ENCODE assay signal across 8 cellular contexts in genomic region chr6:30597315-30598144, GRCh38. TPM values are rescaled to one million over a fixed set of nuclear protein-coding genes. Genes with fewer than 3 reads are reported as not detected.
DNase-seq lines count a peak whose midpoint lies in the region; ATAC-seq and TF ChIP-seq lines count a peak whose summit lies in the region.
"Not testable (repeated sequence)": the region's sequence is repeated elsewhere in the genome, so short reads cannot be mapped to it uniquely, and the experiment has no call there.

No MANE protein-coding gene starts in this region.

- peak; percentile 75 for TF ChIP-seq CTCF in AG09319 (IDR thresholded peaks at IDR 0.05; ENCODE audit: low read depth, low read length)
- peak; percentile 80 for TF ChIP-seq CTCF in MM.1S (IDR thresholded peaks at IDR 0.05; ENCODE audit: low read length)
- TF ChIP-seq CTCF in right lobe of liver (IDR thresholded peaks at IDR 0.05): peak; percentile 74 to 88 (median 78)

- not testable (repeated sequence) for H2AFZ ChIP-seq in MM.1S (ENCODE audit: low read length)

- H3K9me3 Mint-ChIP-seq in effector memory CD8-positive, alpha-beta T cell: not testable (repeated sequence)

- H3K36me3 Mint-ChIP-seq in effector memory CD8-positive, alpha-beta T cell (ENCODE audit: insufficient read depth): peaks cover 50% of the 10 kb centered on the region

- peaks cover 51% of the 10 kb centered on the region for H3F3A ChIP-seq in MM.1S (ENCODE audit: insufficient read depth, low read length)

- not testable (repeated sequence) for H3K4me3 Mint-ChIP-seq in effector memory CD8-positive, alpha-beta T cell

- not testable (repeated sequence) for H3K9me3 ChIP-seq in MM.1S (replicated peaks; ENCODE audit: insufficient read depth, low read length); right lobe of liver

- H3K4me1 ChIP-seq in MM.1S (ENCODE audit: low read length); right lobe of liver: not testable (repeated sequence)

- intact Hi-C loops in right lobe of liver (cut with DNase I): loop anchor here in 1 of 2 donors (10.0 kb wide), 1 partner anchor 53 kb away; no protein-coding TSS in a partner anchor

- not testable (repeated sequence) for H3K27ac ChIP-seq in MM.1S (ENCODE audit: low read length); right lobe of liver

- peak; percentile 59 for ATAC-seq in GM18909 (IDR thresholded peaks at IDR 0.05; ENCODE audit: poor library complexity, unreplicated experiment)
- ATAC-seq in effector memory CD8-positive, alpha-beta T cell (replicated peaks): peak; percentile 83
- peak; percentile 82 to 92 (median 87) for ATAC-seq in right lobe of liver

- not testable (repeated sequence) for DNase-seq in AG09319 (ENCODE audit: extremely low read depth, low read depth)
- DNase-seq in MM.1S: peak; percentile 71
- peak; percentile 77 for DNase-seq in RPMI7951 (ENCODE audit: low read depth)
- peak; percentile 80 for DNase-seq in activated T-cell treated with anti-CD3 and anti-CD28 coated beads for 1 hour (ENCODE audit: low read depth)
- DNase-seq in effector memory CD8-positive, alpha-beta T cell: peak; percentile 76 to 88 (median 83)
- DNase-seq in right lobe of liver: peak; percentile 53 to 81 (median 66)
- peak; percentile 87 for DNase-seq in stimulated activated CD4-positive, alpha-beta T cell treated with anti-CD3 and anti-CD28 coated beads, Interleukin-2, amount 100 ng/mL, for 24 hours

- not testable (repeated sequence) for H3K27me3 Mint-ChIP-seq in effector memory CD8-positive, alpha-beta T cell

- H3K9me2 ChIP-seq in MM.1S (replicated peaks; ENCODE audit: insufficient read depth, low read length): not testable (repeated sequence)

- peak overlapping the region; percentile 44 to 76 for H3K27ac Mint-ChIP-seq in effector memory CD8-positive, alpha-beta T cell

- not testable (repeated sequence) for H4K20me1 ChIP-seq in MM.1S (ENCODE audit: insufficient read depth, low read length)

- not testable (repeated sequence) for H3K9ac ChIP-seq in MM.1S (ENCODE audit: low read length)

- H3K79me2 ChIP-seq in MM.1S (ENCODE audit: low read length): 0 out of 2 replicates have a peak, but pooled peaks cover 10% of the 10 kb centered on the region

- not testable (repeated sequence) for H3K4me2 ChIP-seq in MM.1S (ENCODE audit: low read depth, low read length)

- H3K27me3 ChIP-seq in MM.1S (replicated peaks; ENCODE audit: insufficient read depth, low read length); right lobe of liver: not testable (repeated sequence)

- not testable (repeated sequence) for H3K36me3 ChIP-seq in MM.1S (replicated peaks; ENCODE audit: insufficient read depth, low read length)
- H3K36me3 ChIP-seq in right lobe of liver: peaks cover 0 to 24% (median 13%) of the 10 kb centered on the region in 4 donors

- TF ChIP-seq POLR2A in right lobe of liver (IDR thresholded peaks at IDR 0.05): not testable (repeated sequence)

- not testable (repeated sequence) for H3K4me3 ChIP-seq in MM.1S (ENCODE audit: low read length); right lobe of liver

- peaks cover 14 to 20% of the 10 kb centered on the region in 2 donors for H3K4me1 Mint-ChIP-seq in effector memory CD8-positive, alpha-beta T cell (ENCODE audit: low read depth in 2 of 2)

- 66% methylated on average over 9 of the region's 15 CpGs for WGBS in right lobe of liver (ENCODE audit: insufficient coverage, low coverage, low lambda C conversion rate, missing lambda C conversion rate)

RNA-seq across cellular contexts. Expression of gene PPP1R10, which starts 19.5 kb away (rescaled TPM):
- total RNA-seq in RPMI7951 (2014; rRNA removed; shearing (Covaris generic)): 20.8 and 36.8 TPM in 2 replicates
- 10 to 100 TPM; 19.0 to 45.1 (median 32.4) TPM for total RNA-seq in right lobe of liver

RNA-seq across cellular contexts. Expression of gene MRPS18B, which starts 20.1 kb away (rescaled TPM):
- 78.4 and 122 TPM in 2 replicates for total RNA-seq in RPMI7951 (2014; rRNA removed; shearing (Covaris generic))
- 10 to 100 TPM; 43.3 to 73.9 (median 56.2) TPM for total RNA-seq in right lobe of liver

RNA-seq across cellular contexts. Expression of gene ABCF1, which starts 26.3 kb away (rescaled TPM):
- total RNA-seq in RPMI7951 (2014; rRNA removed; shearing (Covaris generic)): 38.9 and 42.9 TPM in 2 replicates
- 10 to 100 TPM; 23.3 to 35.2 (median 26.8) TPM for total RNA-seq in right lobe of liver

RNA-seq across cellular contexts. Expression of gene ATAT1, which starts 29.1 kb away (rescaled TPM):
- total RNA-seq in RPMI7951 (2014; rRNA removed; shearing (Covaris generic)): 7.7 and 11.3 TPM in 2 replicates
- total RNA-seq in right lobe of liver: 1 to 10 TPM; 2.4 to 6.6 (median 4.4) TPM

RNA-seq across cellular contexts. Expression of gene PRR3, which starts 40.4 kb away (rescaled TPM):
- total RNA-seq in RPMI7951 (2014; rRNA removed; shearing (Covaris generic)): 6.9 and 9.6 TPM in 2 replicates
- total RNA-seq in right lobe of liver: 1 to 10 TPM; 2.3 to 3.8 (median 2.6) TPM
